Comparison of ENCODE assay signal across 1 cellular context in the genomic region with DNA sequence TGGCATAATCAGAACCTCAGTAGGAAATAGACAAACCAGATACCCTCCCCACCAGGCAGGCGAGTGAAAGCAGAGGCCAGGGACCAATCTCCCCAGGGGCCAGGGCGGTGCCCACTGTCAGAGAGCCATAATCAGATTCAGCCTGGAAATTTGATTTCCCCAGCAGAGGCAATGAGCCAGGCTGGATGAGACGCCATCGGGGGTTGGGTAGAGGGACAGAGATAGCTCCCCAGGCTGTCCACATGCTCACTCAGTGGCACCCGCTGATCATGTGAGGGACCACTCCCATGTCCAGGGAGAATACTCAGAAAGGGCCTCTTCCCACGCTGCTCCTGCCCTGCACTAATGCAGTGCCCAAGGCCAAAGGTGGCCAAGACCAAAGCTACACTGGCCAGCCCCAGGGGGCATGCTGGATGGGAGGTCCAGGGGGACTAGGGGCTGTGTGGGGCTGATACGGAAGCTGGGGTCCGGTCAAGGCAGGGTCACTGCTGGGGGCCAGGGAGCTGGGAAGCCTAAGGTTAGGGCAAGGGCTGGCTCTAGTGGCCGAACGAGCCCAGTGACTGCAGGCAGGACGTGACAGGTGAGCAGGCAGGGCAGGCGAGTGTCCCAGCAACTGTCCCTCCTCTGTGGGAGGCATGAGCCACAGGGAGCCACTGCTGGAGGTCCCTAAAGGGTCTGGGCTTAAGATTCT.
TF ChIP-seq lines count a peak whose summit lies in the region.

No MANE protein-coding gene starts in this region.

TF ChIP-seq in GM23338, 12 proteins besides CTCF, POLR2A, EP300 and RAD21:
- TF ChIP-seq EZH2 (IDR thresholded peaks at IDR 0.05; ENCODE audit: low read depth, unreplicated experiment): no peak
- TF ChIP-seq ETS1 (IDR thresholded peaks at IDR 0.05): no peak
- TF ChIP-seq EZH2phosphoT487 (IDR thresholded peaks at IDR 0.05; ENCODE audit: unreplicated experiment): no peak
- TF ChIP-seq, protein P1, sequence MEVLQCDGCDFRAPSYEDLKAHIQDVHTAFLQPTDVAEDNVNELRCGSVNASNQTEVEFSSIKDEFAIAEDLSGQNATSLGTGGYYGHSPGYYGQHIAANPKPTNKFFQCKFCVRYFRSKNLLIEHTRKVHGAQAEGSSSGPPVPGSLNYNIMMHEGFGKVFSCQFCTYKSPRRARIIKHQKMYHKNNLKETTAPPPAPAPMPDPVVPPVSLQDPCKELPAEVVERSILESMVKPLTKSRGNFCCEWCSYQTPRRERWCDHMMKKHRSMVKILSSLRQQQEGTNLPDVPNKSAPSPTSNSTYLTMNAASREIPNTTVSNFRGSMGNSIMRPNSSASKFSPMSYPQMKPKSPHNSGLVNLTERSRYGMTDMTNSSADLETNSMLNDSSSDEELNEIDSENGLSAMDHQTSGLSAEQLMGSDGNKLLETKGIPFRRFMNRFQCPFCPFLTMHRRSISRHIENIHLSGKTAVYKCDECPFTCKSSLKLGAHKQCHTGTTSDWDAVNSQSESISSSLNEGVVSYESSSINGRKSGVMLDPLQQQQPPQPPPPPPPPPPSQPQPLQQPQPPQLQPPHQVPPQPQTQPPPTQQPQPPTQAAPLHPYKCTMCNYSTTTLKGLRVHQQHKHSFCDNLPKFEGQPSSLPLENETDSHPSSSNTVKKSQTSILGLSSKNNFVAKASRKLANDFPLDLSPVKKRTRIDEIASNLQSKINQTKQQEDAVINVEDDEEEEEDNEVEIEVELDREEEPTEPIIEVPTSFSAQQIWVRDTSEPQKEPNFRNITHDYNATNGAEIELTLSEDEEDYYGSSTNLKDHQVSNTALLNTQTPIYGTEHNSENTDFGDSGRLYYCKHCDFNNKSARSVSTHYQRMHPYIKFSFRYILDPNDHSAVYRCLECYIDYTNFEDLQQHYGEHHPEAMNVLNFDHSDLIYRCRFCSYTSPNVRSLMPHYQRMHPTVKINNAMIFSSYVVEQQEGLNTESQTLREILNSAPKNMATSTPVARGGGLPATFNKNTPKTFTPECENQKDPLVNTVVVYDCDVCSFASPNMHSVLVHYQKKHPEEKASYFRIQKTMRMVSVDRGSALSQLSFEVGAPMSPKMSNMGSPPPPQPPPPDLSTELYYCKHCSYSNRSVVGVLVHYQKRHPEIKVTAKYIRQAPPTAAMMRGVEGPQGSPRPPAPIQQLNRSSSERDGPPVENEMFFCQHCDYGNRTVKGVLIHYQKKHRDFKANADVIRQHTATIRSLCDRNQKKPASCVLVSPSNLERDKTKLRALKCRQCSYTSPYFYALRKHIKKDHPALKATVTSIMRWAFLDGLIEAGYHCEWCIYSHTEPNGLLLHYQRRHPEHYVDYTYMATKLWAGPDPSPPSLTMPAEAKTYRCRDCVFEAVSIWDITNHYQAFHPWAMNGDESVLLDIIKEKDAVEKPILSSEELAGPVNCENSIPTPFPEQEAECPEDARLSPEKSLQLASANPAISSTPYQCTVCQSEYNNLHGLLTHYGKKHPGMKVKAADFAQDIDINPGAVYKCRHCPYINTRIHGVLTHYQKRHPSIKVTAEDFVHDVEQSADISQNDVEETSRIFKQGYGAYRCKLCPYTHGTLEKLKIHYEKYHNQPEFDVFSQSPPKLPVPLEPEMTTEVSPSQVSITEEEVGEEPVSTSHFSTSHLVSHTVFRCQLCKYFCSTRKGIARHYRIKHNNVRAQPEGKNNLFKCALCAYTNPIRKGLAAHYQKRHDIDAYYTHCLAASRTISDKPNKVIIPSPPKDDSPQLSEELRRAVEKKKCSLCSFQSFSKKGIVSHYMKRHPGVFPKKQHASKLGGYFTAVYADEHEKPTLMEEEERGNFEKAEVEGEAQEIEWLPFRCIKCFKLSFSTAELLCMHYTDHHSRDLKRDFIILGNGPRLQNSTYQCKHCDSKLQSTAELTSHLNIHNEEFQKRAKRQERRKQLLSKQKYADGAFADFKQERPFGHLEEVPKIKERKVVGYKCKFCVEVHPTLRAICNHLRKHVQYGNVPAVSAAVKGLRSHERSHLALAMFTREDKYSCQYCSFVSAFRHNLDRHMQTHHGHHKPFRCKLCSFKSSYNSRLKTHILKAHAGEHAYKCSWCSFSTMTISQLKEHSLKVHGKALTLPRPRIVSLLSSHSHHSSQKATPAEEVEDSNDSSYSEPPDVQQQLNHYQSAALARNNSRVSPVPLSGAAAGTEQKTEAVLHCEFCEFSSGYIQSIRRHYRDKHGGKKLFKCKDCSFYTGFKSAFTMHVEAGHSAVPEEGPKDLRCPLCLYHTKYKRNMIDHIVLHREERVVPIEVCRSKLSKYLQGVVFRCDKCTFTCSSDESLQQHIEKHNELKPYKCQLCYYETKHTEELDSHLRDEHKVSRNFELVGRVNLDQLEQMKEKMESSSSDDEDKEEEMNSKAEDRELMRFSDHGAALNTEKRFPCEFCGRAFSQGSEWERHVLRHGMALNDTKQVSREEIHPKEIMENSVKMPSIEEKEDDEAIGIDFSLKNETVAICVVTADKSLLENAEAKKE (CRISPR knock-in tag; IDR thresholded peaks at IDR 0.05): no peak
- TF ChIP-seq ZNF114 (CRISPR knock-in tag; IDR thresholded peaks at IDR 0.05): no peak
- TF ChIP-seq POLR2AphosphoS5 (IDR thresholded peaks at IDR 0.05; ENCODE audit: low read depth): no peak
